Comparison of ENCODE assay signal across 26 cellular contexts in the genomic region with DNA sequence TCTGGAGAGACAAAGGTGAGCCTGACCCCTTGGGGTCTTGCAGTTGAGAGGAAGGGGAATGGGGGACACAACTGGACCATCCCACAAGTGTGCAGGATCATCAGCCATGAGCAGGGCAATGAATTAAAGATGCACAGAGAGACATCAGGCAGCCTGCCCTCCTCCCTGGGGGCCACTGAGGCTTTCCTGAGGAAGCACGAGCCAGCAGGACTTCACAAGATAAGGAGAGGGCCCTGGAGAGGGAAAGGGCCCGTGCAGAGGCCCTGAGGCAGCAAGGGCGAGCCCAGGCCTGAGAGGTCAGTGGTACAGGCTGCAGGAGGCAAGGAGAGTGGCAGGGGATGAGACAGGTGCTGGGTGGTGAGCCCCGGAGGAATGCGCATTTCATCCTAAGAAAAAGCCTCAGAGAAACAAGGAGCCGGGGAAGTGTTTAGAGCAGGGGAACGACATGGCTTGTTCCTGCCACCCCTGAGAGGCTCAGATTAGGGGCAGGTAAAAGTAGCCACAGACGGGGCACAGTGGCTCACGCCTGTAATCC. TPM values are rescaled to one million over a fixed set of nuclear protein-coding genes. Genes with fewer than 3 reads are reported as not detected.
A peak's percentile ranks its signal among the peaks of the same experiment; 100 is the strongest.
DNase-seq lines count a peak whose midpoint lies in the region; ATAC-seq and TF ChIP-seq lines count a peak whose summit lies in the region.
"Had no signal": no experiment of that assay in that cellular context is flagged by ENCODE, and none has a peak within 500 bp of the region (broad histone marks: within the 10 kb centered on the region; RNA-seq: fewer than 3 reads in every experiment).

No MANE protein-coding gene starts in this region.

- 68 to 80% (median 75%) methylated on average over 9 of the region's 9 CpGs for WGBS in spleen, 5 donors

- peaks cover 6 to 9% of the 10 kb centered on the region in 2 donors for H3K36me3 Mint-ChIP-seq in activated naive CD4-positive, alpha-beta T cell treated with anti-CD3 and anti-CD28 coated beads, Interleukin-2, amount 50 U/mL, for 72 hours
- no peaks in the 10 kb centered on the region for H3K36me3 Mint-ChIP-seq in glutamatergic neuron (ENCODE audit: unreplicated experiment)

- intact Hi-C loops in spleen (cut with DNase I; ENCODE audit: low total_unique reads): no loop called here

- peaks cover 48 to 100% (median 88%) of the 10 kb centered on the region in 6 donors for H3K4me1 ChIP-seq in spleen
- H3K4me1 ChIP-seq: prostate gland had no signal

- no peaks in the 10 kb centered on the region for H3K9me3 Mint-ChIP-seq in activated naive CD4-positive, alpha-beta T cell treated with anti-CD3 and anti-CD28 coated beads, Interleukin-2, amount 50 U/mL, for 72 hours
- H3K9me3 Mint-ChIP-seq in glutamatergic neuron (ENCODE audit: unreplicated experiment): peaks cover 18% of the 10 kb centered on the region
- H3K9me3 Mint-ChIP-seq: CD4-positive, alpha-beta T cell had no signal

- DNase-seq in activated naive CD4-positive, alpha-beta T cell treated with anti-CD3 and anti-CD28 coated beads, Interleukin-2, amount 50 U/mL, for 72 hours (ENCODE audit: low spot score in 2 of 2): no peak
- DNase-seq in activated naive CD4-positive, alpha-beta T cell (lab: John Stamatoyannopoulos, UW): no peak
- DNase-seq in RWPE1 (ENCODE audit: low spot score): no peak
- peak; percentile 54 for DNase-seq in glutamatergic neuron
- DNase-seq in spleen: no peak
- DNase-seq in activated T-cell treated with anti-CD3 and anti-CD28 coated beads, Interleukin-2, amount 50 U/mL, for 48 hours: no peak
- DNase-seq in OCI-M2 (lab: John Stamatoyannopoulos, UW; ENCODE audit: unreplicated experiment): no peak
- DNase-seq in NCI-H1048 (lab: John Stamatoyannopoulos, UW): no peak
- DNase-seq: activated CD4-positive, alpha-beta T cell treated with anti-CD3 and anti-CD28 coated beads for 1 hour; activated gamma-delta T cell treated with Interleukin-2 at 50 U/mL for 16 hours; activated T-cell treated with anti-CD3 and anti-CD28 coated beads for 4 hours; adrenal gland; CD4-positive, alpha-beta T cell; effector memory CD4-positive, alpha-beta T cell; head of caudate nucleus; NCI-H1105; NCI-H2081; NCI-H2227 treated with DMSO at 0.1 percent for 48 hours; NCI-H748 treated with DMSO at 0.1 percent for 48 hours; RPMI8226; stimulated activated naive CD4-positive, alpha-beta T cell; T-helper 2 cell had no signal

- no peak for TF ChIP-seq CTCF in RWPE1 (conservative IDR thresholded peaks at IDR 0.05; ENCODE audit: low read depth)
- no peak for TF ChIP-seq CTCF in glutamatergic neuron (IDR thresholded peaks at IDR 0.05; ENCODE audit: partially characterized antibody, unreplicated experiment)
- no peak for TF ChIP-seq CTCF in spleen (IDR thresholded peaks at IDR 0.05 in 8 of 11, conservative IDR thresholded peaks at IDR 0.05 in 3 of 11)

- POLR2A ChIA-PET in RWPE1 (lab: Yijun Ruan, JAX; ENCODE audit: low non-redundant PET): no interaction called here

- H3K27ac ChIP-seq in RWPE1: peak overlapping the region; percentile 45
- H3K27ac ChIP-seq in spleen: peak overlapping the region in 6 of 8 donors; percentile 15 to 93 (median 69)
- H3K27ac ChIP-seq: prostate gland, SK-N-MC, thoracic aorta had no signal

- TF ChIP-seq POLR2A in spleen (IDR thresholded peaks at IDR 0.05): no peak

- H3K27me3 ChIP-seq in spleen (replicated peaks in 1 of 7): no peaks in the 10 kb centered on the region
- H3K27me3 ChIP-seq: adrenal gland had no signal

- peak overlapping the region; percentile 16 to 43 for H3K27ac Mint-ChIP-seq in activated naive CD4-positive, alpha-beta T cell treated with anti-CD3 and anti-CD28 coated beads, Interleukin-2, amount 50 U/mL, for 72 hours
- peak overlapping the region; percentile 93 for H3K27ac Mint-ChIP-seq in glutamatergic neuron (ENCODE audit: unreplicated experiment)
- H3K27ac Mint-ChIP-seq: CD4-positive, alpha-beta T cell had no signal

- peak overlapping the region in 2 of 8 donors; percentile 33 to 57 for H3K4me3 ChIP-seq in spleen
- H3K4me3 ChIP-seq: adrenal gland, prostate gland, SK-N-MC, thoracic aorta had no signal

- CTCF ChIA-PET in RWPE1 (lab: Yijun Ruan, JAX): interaction anchor here (1.0 kb wide), 1 partner anchor 112 kb away, joined by 6 read pairs; no protein-coding TSS in a partner anchor

- H3K4me1 Mint-ChIP-seq in glutamatergic neuron (ENCODE audit: low read depth, unreplicated experiment): peaks cover 34% of the 10 kb centered on the region

- no peaks in the 10 kb centered on the region for H3K9me3 ChIP-seq in spleen
- H3K9me3 ChIP-seq: adrenal gland, prostate gland, thoracic aorta had no signal

- no peak for ATAC-seq in activated naive CD4-positive, alpha-beta T cell treated with anti-CD3 and anti-CD28 coated beads, Interleukin-2, amount 50 U/mL, for 72 hours
- ATAC-seq: sciatic nerve had no signal

- H3K4me3 Mint-ChIP-seq in glutamatergic neuron (ENCODE audit: unreplicated experiment): peak overlapping the region; percentile 74
- H3K4me3 Mint-ChIP-seq: CD4-positive, alpha-beta T cell had no signal

- H3K27me3 Mint-ChIP-seq in glutamatergic neuron (ENCODE audit: unreplicated experiment): peaks cover 18% of the 10 kb centered on the region
- H3K27me3 Mint-ChIP-seq: CD4-positive, alpha-beta T cell had no signal

- H3K36me3 ChIP-seq in spleen: peaks cover 0 to 100% (median 93%) of the 10 kb centered on the region in 6 donors

RNA-seq across cellular contexts. Expression of gene PRKD2, which starts 9.0 kb away (rescaled TPM):
- total RNA-seq in activated naive CD4-positive, alpha-beta T cell treated with anti-CD3 and anti-CD28 coated beads, Interleukin-2, amount 50 U/mL, for 72 hours: 100 to 1,000 TPM in 1 of 2 donors, 10 to 100 TPM in 1; 76.8 to 129 TPM
- total RNA-seq in glutamatergic neuron (ENCODE audit: unreplicated experiment) (54.7 TPM), spleen (100 to 1,000 TPM in 4 of 7 donors, 10 to 100 TPM in 3; 76.3 to 127 (median 115) TPM)
- 100 to 1,000 TPM in 2 of 3 donors, 10 to 100 TPM in 1; 63.4 to 132 (median 105) TPM for polyA plus RNA-seq in spleen

RNA-seq across cellular contexts. Expression of gene FKRP, which starts 19.9 kb away (rescaled TPM):
- 1 to 10 TPM; 2.8 to 9.7 TPM for total RNA-seq in activated naive CD4-positive, alpha-beta T cell treated with anti-CD3 and anti-CD28 coated beads, Interleukin-2, amount 50 U/mL, for 72 hours
- 46.6 TPM for total RNA-seq in glutamatergic neuron (ENCODE audit: unreplicated experiment)
- 10 to 100 TPM; 15.4 to 24.8 (median 19.3) TPM for total RNA-seq in spleen
- 10 to 100 TPM in 1 of 3 donors, 1 to 10 TPM in 2; 5.3 to 13.0 (median 9.8) TPM for polyA plus RNA-seq in spleen

RNA-seq across cellular contexts. Expression of gene STRN4, which starts 20.3 kb away (rescaled TPM):
- 100 to 1,000 TPM in 1 of 2 donors, 10 to 100 TPM in 1; 67.3 to 117 TPM for total RNA-seq in activated naive CD4-positive, alpha-beta T cell treated with anti-CD3 and anti-CD28 coated beads, Interleukin-2, amount 50 U/mL, for 72 hours
- total RNA-seq in glutamatergic neuron (ENCODE audit: unreplicated experiment) (117 TPM), spleen (100 to 1,000 TPM in 5 of 7 donors, 10 to 100 TPM in 2; 90.1 to 143 (median 107) TPM)
- 10 to 100 TPM; 28.2 to 70.7 (median 30.0) TPM for polyA plus RNA-seq in spleen
